Comparison of ENCODE assay signal across 34 cellular contexts in the genomic region with DNA sequence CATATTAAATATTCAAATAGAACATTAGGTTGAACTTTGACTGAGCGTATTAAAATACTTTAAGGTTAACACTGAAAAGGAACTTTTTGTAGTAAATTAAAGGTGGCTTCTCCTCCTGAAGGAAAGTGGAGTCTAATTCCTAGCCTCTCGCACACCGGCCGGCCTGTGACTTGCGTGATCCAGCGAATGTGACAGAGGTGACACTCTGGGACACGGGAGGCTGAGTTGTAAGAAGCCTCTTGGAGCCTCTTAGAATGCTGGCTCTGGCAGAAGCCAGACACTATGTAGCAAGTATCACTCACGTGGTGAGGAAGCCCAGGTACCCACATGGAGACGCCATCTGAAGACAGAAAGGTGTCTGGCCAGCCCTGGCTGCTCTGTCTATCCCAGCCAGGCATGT.
"Had no signal": no experiment of that assay in that cellular context is flagged by ENCODE, and none has a peak within 500 bp of the region (broad histone marks: within the 10 kb centered on the region; RNA-seq: fewer than 3 reads in every experiment).

No MANE protein-coding gene starts in this region.

- H3K9ac ChIP-seq: KMS-11 had no signal

- H3K9me3 ChIP-seq: MG63 had no signal

- DNase-seq: Karpas-422, Kasumi-1, KG1, MG63, MM.1S, MV-4-11, NCI-H1048, NCI-H1092, NCI-H1092 treated with DMSO at 0.1 percent for 48 hours, NCI-H1105, NCI-H1105 treated with DMSO at 0.1 percent for 48 hours, NCI-H1417, NCI-H1417 treated with DMSO at 0.1 percent for 48 hours, NCI-H1436, NCI-H1436 treated with DMSO at 0.1 percent for 48 hours, NCI-H146, NCI-H1694, NCI-H1694 treated with DMSO at 0.1 percent for 48 hours, NCI-H187, NCI-H187 treated with DMSO at 0.1 percent for 48 hours, NCI-H1930, NCI-H2029, NCI-H2029 treated with DMSO at 0.1 percent for 48 hours, NCI-H2081, NCI-H2081 treated with DMSO at 0.1 percent for 48 hours, NCI-H2107, NCI-H2171, NCI-H2171 treated with DMSO at 0.1 percent for 48 hours, NCI-H2227 treated with DMSO at 0.1 percent for 48 hours, NCI-H226, NCI-H345, NCI-H446, NCI-H446 treated with DMSO at 0.1 percent for 48 hours had no signal

- H3K4me3 ChIP-seq: MG63 had no signal

- H3K27me3 ChIP-seq: MG63 had no signal

- H3K4me2 ChIP-seq: KMS-11 had no signal

- H3K36me3 ChIP-seq: MG63 had no signal

- H3K27ac ChIP-seq: KMS-11 had no signal
